8 cellular contexts compared by ENCODE assay signal in the genomic region with DNA sequence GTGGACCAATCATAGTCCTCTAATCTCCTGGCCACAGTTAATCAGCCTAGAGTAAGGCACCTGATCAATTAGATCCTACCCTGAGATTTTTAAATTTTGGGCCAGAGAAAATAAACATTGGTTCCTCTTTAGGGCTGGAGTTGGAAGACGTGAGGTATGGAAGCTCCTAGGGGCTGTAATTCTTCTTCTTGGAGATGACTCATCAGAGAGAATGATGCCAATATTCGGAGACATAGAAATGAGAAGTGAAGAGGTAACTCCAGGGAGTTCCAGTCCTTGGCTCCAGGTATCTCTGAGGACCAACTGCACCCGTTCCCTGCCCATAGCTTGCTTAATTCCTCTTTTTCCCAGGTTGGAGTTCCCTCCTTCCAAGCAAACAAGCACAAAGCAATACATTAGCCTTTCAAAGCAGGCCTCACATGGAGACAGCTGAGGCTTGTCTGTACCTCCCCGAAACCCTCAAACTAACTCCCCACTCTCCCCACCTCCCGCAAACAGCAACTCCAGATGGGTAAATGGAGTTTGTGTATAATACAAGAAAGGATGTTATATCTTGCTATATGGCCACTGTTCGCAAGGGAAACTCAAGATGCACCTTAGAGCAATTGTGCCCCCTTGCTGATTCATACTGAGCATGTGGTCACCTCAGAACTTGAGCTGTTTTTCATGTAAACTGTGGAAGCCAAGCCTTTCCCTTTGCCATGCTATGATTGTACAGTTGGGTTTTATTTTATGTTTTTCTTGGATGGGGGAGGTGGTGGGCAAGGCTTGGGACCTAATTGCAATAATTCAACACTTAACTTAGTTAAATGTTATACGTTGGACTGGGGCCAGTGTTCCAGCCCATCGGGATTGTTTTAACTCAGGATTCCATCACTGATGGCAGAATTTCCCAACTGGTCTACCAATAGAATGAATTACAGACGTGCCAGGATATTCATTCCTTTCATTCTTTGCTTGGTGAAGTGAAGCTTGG. TPM values are rescaled to one million over a fixed set of nuclear protein-coding genes. Genes with fewer than 3 reads are reported as not detected.
DNase-seq lines count a peak whose midpoint lies in the region; TF ChIP-seq lines count a peak whose summit lies in the region.
"Had no signal": no experiment of that assay in that cellular context is flagged by ENCODE, and none has a peak within 500 bp of the region (broad histone marks: within the 10 kb centered on the region; RNA-seq: fewer than 3 reads in every experiment).

No MANE protein-coding gene starts in this region.

- H3K4me1 ChIP-seq in adipocyte (ENCODE audit: control insufficient read depth, insufficient read depth, low read length) (peaks cover 7% of the 10 kb centered on the region), neutrophil (ENCODE audit: control insufficient read depth in 1 of 2, insufficient read depth in 1 of 2, low read depth in 1 of 2, low read length in 1 of 2) (peaks cover 42 to 50% of the 10 kb centered on the region in 2 experiments)

- H3K9me3 ChIP-seq in adipocyte (ENCODE audit: control insufficient read depth, low read length): no peaks in the 10 kb centered on the region
- no peaks in the 10 kb centered on the region for H3K9me3 ChIP-seq in neutrophil

- no peak overlapping the region for H3K9ac ChIP-seq in adipocyte (ENCODE audit: low read length)

- DNase-seq in GDM1 (lab: John Stamatoyannopoulos, UW): peak; percentile 11
- peak; percentile 46 for DNase-seq in H7
- peak; percentile 50 for DNase-seq in adipocyte (ENCODE audit: low read depth)
- DNase-seq in NCI-H2171 treated with DMSO at 0.1 percent for 48 hours (lab: John Stamatoyannopoulos, UW): no peak
- no peak for DNase-seq in activated effector memory CD4-positive, alpha-beta T cell treated with Interleukin-2 at 50 U/mL for 16 hours
- no peak for DNase-seq in caudate nucleus (lab: John Stamatoyannopoulos, UW)
- DNase-seq: NCI-H2227 treated with DMSO at 0.1 percent for 48 hours had no signal

- H3K27ac ChIP-seq in neutrophil: peak overlapping the region; percentile 33
- H3K27ac ChIP-seq in caudate nucleus (ENCODE audit: low read depth, low read length): no peak overlapping the region

- no peak for TF ChIP-seq CTCF in neutrophil (IDR thresholded peaks at IDR 0.05)

- H3K36me3 ChIP-seq in H7 (replicated peaks; ENCODE audit: control insufficient read depth, insufficient read depth, low read length): no peaks in the 10 kb centered on the region
- no peaks in the 10 kb centered on the region for H3K36me3 ChIP-seq in adipocyte (ENCODE audit: control insufficient read depth, insufficient read depth, low read length, severe bottlenecking)
- H3K36me3 ChIP-seq in neutrophil: no peaks in the 10 kb centered on the region

- H3K27me3 ChIP-seq in H7 (ENCODE audit: control insufficient read depth, insufficient read depth, low read length) (no peaks in the 10 kb centered on the region), adipocyte (replicated peaks; ENCODE audit: control insufficient read depth, insufficient read depth, low read length) (no peaks in the 10 kb centered on the region), neutrophil (no peaks in the 10 kb centered on the region)

- H3K4me3 ChIP-seq in H7 (ENCODE audit: insufficient read depth, low read depth, low read length): no peak overlapping the region
- no peak overlapping the region for H3K4me3 ChIP-seq in adipocyte (ENCODE audit: low read length)
- H3K4me3 ChIP-seq in neutrophil (ENCODE audit: low read depth in 1 of 2, low read length in 1 of 2): no peak overlapping the region

RNA-seq across cellular contexts. Expression of gene PIK3AP1, which starts 29.3 kb away (rescaled TPM):
- 1.2 and 1.4 TPM in 2 replicates for total RNA-seq in H7 (2014; rRNA removed; shearing (Covaris generic))

Comparison
In these comparisons a context has a peak if more than half of its experiments do, and no peak if none do; other contexts are left out.
1. DNase-seq: peak in GDM1 (single experiment), H7 (single experiment) and adipocyte (single experiment); none in NCI-H2171 treated with DMSO at 0.1 percent for 48 hours (single experiment), activated effector memory CD4-positive, alpha-beta T cell treated with Interleukin-2 at 50 U/mL for 16 hours (single experiment) and caudate nucleus (0 of 61).